Comparison of ENCODE assay signal across 14 cellular contexts in the genomic region with DNA sequence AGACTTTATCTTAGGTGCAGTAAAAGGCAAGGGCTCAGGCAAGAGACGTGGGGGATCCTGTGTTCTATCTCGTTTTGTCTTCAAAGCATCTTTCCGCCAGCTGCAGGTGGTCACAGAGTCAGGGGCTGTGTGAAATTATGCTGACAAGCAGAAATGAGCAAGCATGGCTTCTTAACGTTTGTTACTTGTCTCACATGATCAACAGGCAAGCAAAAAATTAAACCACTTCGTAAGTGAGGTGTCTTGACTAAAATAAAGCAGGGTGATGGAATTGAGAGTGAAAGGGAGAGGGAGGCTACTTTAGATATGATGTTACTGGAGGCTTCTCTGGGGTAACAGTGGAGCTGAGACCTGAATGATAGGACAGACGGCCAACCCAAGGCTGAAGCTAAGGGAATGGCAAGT. TPM values are rescaled to one million over a fixed set of nuclear protein-coding genes. Genes with fewer than 3 reads are reported as not detected.
A peak's percentile ranks its signal among the peaks of the same experiment; 100 is the strongest.
DNase-seq lines count a peak whose midpoint lies in the region; ATAC-seq and TF ChIP-seq lines count a peak whose summit lies in the region.
"Had no signal": no experiment of that assay in that cellular context is flagged by ENCODE, and none has a peak within 500 bp of the region (broad histone marks: within the 10 kb centered on the region; RNA-seq: fewer than 3 reads in every experiment).

No MANE protein-coding gene starts in this region.

- H4K20me1 ChIP-seq in neural progenitor cell (ENCODE audit: low read depth): no peaks in the 10 kb centered on the region

- H3K27me3 ChIP-seq in neural progenitor cell: peaks cover 33% of the 10 kb centered on the region
- H3K27me3 ChIP-seq: transverse colon had no signal

- H3K27me3 Mint-ChIP-seq in activated CD4-positive, alpha-beta T cell treated with anti-CD3 and anti-CD28 coated beads, Interleukin-2, amount 10 ng/mL, durations not matched to agents 24 days and 14 days: no peaks in the 10 kb centered on the region
- H3K27me3 Mint-ChIP-seq in T-cell: no peaks in the 10 kb centered on the region
- H3K27me3 Mint-ChIP-seq in neural progenitor cell (ENCODE audit: insufficient read depth, low read depth): peaks cover 16% of the 10 kb centered on the region
- H3K27me3 Mint-ChIP-seq: progenitor cell of endocrine pancreas had no signal

- H3K27ac Mint-ChIP-seq in activated CD4-positive, alpha-beta T cell treated with anti-CD3 and anti-CD28 coated beads, Interleukin-2, amount 10 ng/mL, durations not matched to agents 24 days and 14 days: no peak overlapping the region
- peak overlapping the region; percentile 37 to 71 for H3K27ac Mint-ChIP-seq in T-cell
- H3K27ac Mint-ChIP-seq in neural progenitor cell: no peak overlapping the region
- H3K27ac Mint-ChIP-seq: progenitor cell of endocrine pancreas had no signal

- peaks cover 7% of the 10 kb centered on the region for H3K9me3 Mint-ChIP-seq in activated CD4-positive, alpha-beta T cell treated with anti-CD3 and anti-CD28 coated beads, Interleukin-2, amount 10 ng/mL, durations not matched to agents 24 days and 14 days
- H3K9me3 Mint-ChIP-seq in T-cell (no peaks in the 10 kb centered on the region), neural progenitor cell (peaks cover 4% of the 10 kb centered on the region)

- no peaks in the 10 kb centered on the region for H3K36me3 Mint-ChIP-seq in activated CD4-positive, alpha-beta T cell treated with anti-CD3 and anti-CD28 coated beads, Interleukin-2, amount 10 ng/mL, durations not matched to agents 24 days and 14 days (ENCODE audit: low read depth)
- H3K36me3 Mint-ChIP-seq in T-cell: no peaks in the 10 kb centered on the region
- H3K36me3 Mint-ChIP-seq in neural progenitor cell: no peaks in the 10 kb centered on the region

- POLR2A ChIA-PET in T-cell (lab: Charles Lee): no interaction called here

- no peak overlapping the region for H3K4me2 ChIP-seq in neural progenitor cell

- peak; percentile 57 for DNase-seq in activated CD4-positive, alpha-beta T cell treated with anti-CD3 and anti-CD28 coated beads, Interleukin-2, amount 10 ng/mL, durations not matched to agents 24 days and 14 days
- DNase-seq in activated CD4-positive, alpha-beta T cell treated with anti-CD3 and anti-CD28 coated beads, Interleukin-2, amount 50 U/mL, for 4 hours: no peak
- DNase-seq in T-cell (no peak), neural progenitor cell (ENCODE audit: low spot score) (no peak)
- DNase-seq in stimulated activated CD4-positive, alpha-beta T cell treated with anti-CD3 and anti-CD28 coated beads, Interleukin-2, amount 100 ng/mL, for 24 hours: no peak
- DNase-seq: activated CD4-positive, alpha-beta T cell treated with anti-CD3 and anti-CD28 coated beads for 1 hour; NCI-H510A; SHP77 treated with DMSO at 0.1 percent for 48 hours; transverse colon had no signal

- H3K27ac ChIP-seq in neural progenitor cell: no peak overlapping the region

- no peaks in the 10 kb centered on the region for H3K36me3 ChIP-seq in neural progenitor cell
- H3K36me3 ChIP-seq: transverse colon had no signal

- H3K4me3 Mint-ChIP-seq in activated CD4-positive, alpha-beta T cell treated with anti-CD3 and anti-CD28 coated beads, Interleukin-2, amount 10 ng/mL, durations not matched to agents 24 days and 14 days: no peak overlapping the region
- H3K4me3 Mint-ChIP-seq in T-cell (peak overlapping the region in 2 of 3 donors; percentile 5 to 97), neural progenitor cell (peak overlapping the region; percentile 44)

- H3K79me2 ChIP-seq in neural progenitor cell (ENCODE audit: low read depth): no peaks in the 10 kb centered on the region

- no peaks in the 10 kb centered on the region for H3K4me1 ChIP-seq in neural progenitor cell

- no peak overlapping the region for H3K4me3 ChIP-seq in neural progenitor cell

- H3K4me1 Mint-ChIP-seq in activated CD4-positive, alpha-beta T cell treated with anti-CD3 and anti-CD28 coated beads, Interleukin-2, amount 10 ng/mL, durations not matched to agents 24 days and 14 days: peaks cover 24% of the 10 kb centered on the region
- H3K4me1 Mint-ChIP-seq in T-cell (peaks cover 17 to 19% (median 18%) of the 10 kb centered on the region in 3 donors), neural progenitor cell (peaks cover 2% of the 10 kb centered on the region)

- CTCF ChIA-PET in T-cell (lab: Charles Lee): interaction anchor here in 1 of 2 donors (0.5 kb wide), 1 partner anchor 691 kb away, joined by 3 read pairs; no protein-coding TSS in a partner anchor

- H3F3A ChIP-seq in neural progenitor cell (ENCODE audit: low read depth): peaks cover 9% of the 10 kb centered on the region

- intact Hi-C loops in activated CD4-positive, alpha-beta T cell treated with anti-CD3 and anti-CD28 coated beads, Interleukin-2, amount 10 ng/mL, durations not matched to agents 24 days and 14 days (cut with micrococcal nuclease): loop anchor here (10.0 kb wide), 1 partner anchor 356 kb away; a partner anchor contains a TSS

- ATAC-seq in GM21786 (IDR thresholded peaks at IDR 0.05; ENCODE audit: unreplicated experiment) (peak; percentile 20), T-cell (replicated peaks in 1 of 4) (no peak), GM21723 (IDR thresholded peaks at IDR 0.05; ENCODE audit: unreplicated experiment) (no peak), GM18873 (IDR thresholded peaks at IDR 0.05; ENCODE audit: low FRiP score, unreplicated experiment) (no peak)

- no peak overlapping the region for H2AFZ ChIP-seq in neural progenitor cell (replicated peaks)

- no peak overlapping the region for H3K9ac ChIP-seq in neural progenitor cell

- H3K9me3 ChIP-seq in neural progenitor cell (ENCODE audit: low read depth): no peaks in the 10 kb centered on the region
- H3K9me3 ChIP-seq: transverse colon had no signal

- no peak for TF ChIP-seq CTCF in neural progenitor cell (IDR thresholded peaks at IDR 0.05)

RNA-seq across cellular contexts. Expression of a gene that starts 1.4 kb away (rescaled TPM):
- 2.7 and 3.0 TPM in 2 replicates for total RNA-seq in activated CD4-positive, alpha-beta T cell treated with anti-CD3 and anti-CD28 coated beads, Interleukin-2, amount 10 ng/mL, durations not matched to agents 24 days and 14 days
- total RNA-seq in T-cell: 1 to 10 TPM; 1.7 to 5.4 (median 2.5) TPM
- 0.22 TPM in 1 of 2 replicates, not detected in the other for total RNA-seq in neural progenitor cell (ENCODE audit: low replicate concordance)
- total RNA-seq: G401 had no signal

Comparison
In these comparisons a context has a peak if more than half of its experiments do, and no peak if none do; other contexts are left out.
1. H3K27ac Mint-ChIP-seq: peak in T-cell (2 of 2); none in activated CD4-positive, alpha-beta T cell treated with anti-CD3 and anti-CD28 coated beads, Interleukin-2, amount 10 ng/mL, durations not matched to agents 24 days and 14 days (single experiment) and neural progenitor cell (single experiment).